11 cellular contexts compared by ENCODE assay signal in genomic region chr10:88949912-88950664, GRCh38. TPM values are rescaled to one million over a fixed set of nuclear protein-coding genes. Genes with fewer than 3 reads are reported as not detected.
DNase-seq lines count a peak whose midpoint lies in the region; ATAC-seq and TF ChIP-seq lines count a peak whose summit lies in the region.
"Had no signal": no experiment of that assay in that cellular context is flagged by ENCODE, and none has a peak within 500 bp of the region (broad histone marks: within the 10 kb centered on the region; RNA-seq: fewer than 3 reads in every experiment).

No MANE protein-coding gene starts in this region.

- H3K27ac ChIP-seq in esophagus squamous epithelium, result peak overlapping the region; percentile 76 to 90 (median 88)
- peak overlapping the region; percentile 84 to 89 for H3K27ac ChIP-seq in prostate gland

- TF ChIP-seq CTCF in AG04449 (IDR thresholded peaks at IDR 0.05; ENCODE audit: insufficient read depth, low read length, missing control alignments) (no peak), esophagus squamous epithelium (IDR thresholded peaks at IDR 0.05) (no peak), prostate gland (IDR thresholded peaks at IDR 0.05) (no peak)

- no peaks in the 10 kb centered on the region for H3K36me3 ChIP-seq in esophagus squamous epithelium
- no peaks in the 10 kb centered on the region for H3K36me3 ChIP-seq in prostate gland

- H3K9me3 ChIP-seq in esophagus squamous epithelium, result no peaks in the 10 kb centered on the region
- H3K9me3 ChIP-seq in prostate gland, result no peaks in the 10 kb centered on the region

- POLR2A ChIA-PET in AG04449 (lab: Yijun Ruan, JAX), result interaction anchor here (0.6 to 0.8 kb wide), 2 partner anchors 24 to 40 kb away, joined by 3 read pairs; partner anchors contain the start of gene FAS

- H3K4me3 ChIP-seq in AG04449 (ENCODE audit: low read depth, low read length), result peak overlapping the region; percentile 74
- H3K4me3 ChIP-seq in esophagus squamous epithelium, result peak overlapping the region; percentile 13 to 60 (median 41)
- H3K4me3 ChIP-seq in prostate gland, result peak overlapping the region; percentile 24 to 25

- CTCF ChIA-PET in AG04449 (lab: Yijun Ruan, JAX), result interaction anchor here (0.7 to 1.8 kb wide), 7 partner anchors 8 to 264 kb away, joined by 3 to 6 read pairs (median 3); no protein-coding TSS in a partner anchor

- H3K4me1 ChIP-seq in esophagus squamous epithelium (peaks cover 0 to 35% (median 7%) of the 10 kb centered on the region in 3 donors), prostate gland (replicated peaks) (no peaks in the 10 kb centered on the region)

- intact Hi-C loops in esophagus squamous epithelium (cut with DNase I) (no loop called here), prostate gland (cut with DNase I) (no loop called here), posterior cingulate gyrus (cut with DNase I) (no loop called here)

- WGBS in esophagus squamous epithelium, 2 donors, result 60 to 61% methylated on average over 3 of the region's 3 CpGs
- 33% methylated on average over 3 of the region's 3 CpGs for whole genome bisulfite sequencing in prostate gland

- TF ChIP-seq POLR2A in esophagus squamous epithelium (IDR thresholded peaks at IDR 0.05) (no peak), prostate gland (IDR thresholded peaks at IDR 0.05) (no peak)

- DNase-seq in AG04449 (ENCODE audit: low read depth, low spot score) (no peak), NOMO-1 treated with DMSO at 0.1 percent for 48 hours (lab: John Stamatoyannopoulos, UW; ENCODE audit: unreplicated experiment) (peak; percentile 28), esophagus squamous epithelium (lab: John Stamatoyannopoulos, UW) (no peak), prostate gland (ENCODE audit: low spot score) (no peak), NCI-H510A treated with DMSO at 0.1 percent for 48 hours (lab: John Stamatoyannopoulos, UW) (no peak), posterior cingulate gyrus (no peak), NCI-H226 (no peak)
- DNase-seq: activated naive CD8-positive, alpha-beta T cell treated with anti-CD3 and anti-CD28 coated beads, Interleukin-2, amount 10 ng/mL, durations not matched to agents 7 days and 5 days; endodermal cell; NCI-H187 had no signal

- no peaks in the 10 kb centered on the region for H3K27me3 ChIP-seq in esophagus squamous epithelium
- no peaks in the 10 kb centered on the region for H3K27me3 ChIP-seq in prostate gland (replicated peaks; ENCODE audit: insufficient read depth)

- ATAC-seq in HG02970 (IDR thresholded peaks at IDR 0.05; ENCODE audit: low FRiP score, unreplicated experiment), result no peak

RNA-seq across cellular contexts. Expression of gene ACTA2, which starts 2.5 kb away (rescaled TPM):
- total RNA-seq in esophagus squamous epithelium (1,000 to 10,000 TPM in 1 of 4 donors, 100 to 1,000 TPM in 2, 10 to 100 TPM in 1; 64.6 to 1,343 (median 285) TPM), prostate gland (1,000 to 10,000 TPM; 1,024 to 1,957 TPM)
- total RNA-seq: endodermal cell had no signal

RNA-seq across cellular contexts. Expression of gene FAS, which starts 40.5 kb away (rescaled TPM):
- total RNA-seq in esophagus squamous epithelium (10 to 100 TPM; 14.9 to 33.6 (median 19.4) TPM), prostate gland (10 to 100 TPM; 13.7 to 17.7 TPM)
